Comparison of ENCODE assay signal across 8 cellular contexts in genomic region chr10:71725998-71726672, GRCh38. TPM values are rescaled to one million over a fixed set of nuclear protein-coding genes. Genes with fewer than 3 reads are reported as not detected.
DNase-seq lines count a peak whose midpoint lies in the region; ATAC-seq and TF ChIP-seq lines count a peak whose summit lies in the region.

No MANE protein-coding gene starts in this region.

- POLR2A ChIA-PET in naive thymus-derived CD8-positive, alpha-beta T cell (lab: Charles Lee) = interaction anchor here (3.6 to 41.4 kb wide), 4 partner anchors 13 to 40 kb away, joined by 21 to 1679 read pairs (median 590); partner anchors contain the start of genes C10orf105 and VSIR

- no peaks in the 10 kb centered on the region for H3K79me2 ChIP-seq in GM23338 (replicated peaks; ENCODE audit: insufficient read depth)

- no peaks in the 10 kb centered on the region for H3K9me3 Mint-ChIP-seq in GM23338
- no peaks in the 10 kb centered on the region for H3K9me3 Mint-ChIP-seq in brain
- H3K9me3 Mint-ChIP-seq in naive thymus-derived CD8-positive, alpha-beta T cell = no peaks in the 10 kb centered on the region

- H3K4me3 Mint-ChIP-seq in GM23338 (no peak overlapping the region), brain (no peak overlapping the region)
- peak overlapping the region in 9 of 10 donors; percentile 66 to 84 (median 75) for H3K4me3 Mint-ChIP-seq in naive thymus-derived CD8-positive, alpha-beta T cell

- H4K20me1 ChIP-seq in GM23338 (replicated peaks; ENCODE audit: insufficient read depth) = no peaks in the 10 kb centered on the region

- no peak overlapping the region for H2AFZ ChIP-seq in GM23338

- no peaks in the 10 kb centered on the region for H3K4me1 ChIP-seq in GM23338 (ENCODE audit: insufficient read depth)

- peak; percentile 54 to 58 for TF ChIP-seq CTCF in GM23338 (conservative IDR thresholded peaks at IDR 0.05; ENCODE audit: low read depth in 2 of 2)
- TF ChIP-seq CTCF in brain (conservative IDR thresholded peaks at IDR 0.05) = peak; percentile 32 to 53

- DNase-seq in GM23338 (ENCODE audit: low spot score) = peak; percentile 73
- DNase-seq in SKM-1 (lab: John Stamatoyannopoulos, UW; ENCODE audit: unreplicated experiment) = peak; percentile 15
- peak in 2 of 10 donors; percentile 28 to 36 for DNase-seq in naive thymus-derived CD8-positive, alpha-beta T cell
- no peak for DNase-seq in mesenteric fat pad (ENCODE audit: low spot score)
- DNase-seq in pons (ENCODE audit: low spot score) = no peak

- H3K9me2 ChIP-seq in GM23338 (ENCODE audit: insufficient read depth) = no peaks in the 10 kb centered on the region

- no peak overlapping the region for H3K4me2 ChIP-seq in GM23338

- H3K36me3 Mint-ChIP-seq in GM23338 (ENCODE audit: low read depth) (no peaks in the 10 kb centered on the region), brain (no peaks in the 10 kb centered on the region)
- no peaks in the 10 kb centered on the region for H3K36me3 Mint-ChIP-seq in naive thymus-derived CD8-positive, alpha-beta T cell

- H3K4me3 ChIP-seq in GM23338 = no peak overlapping the region

- H3K36me3 ChIP-seq in GM23338 (ENCODE audit: insufficient read depth) = no peaks in the 10 kb centered on the region

- H3F3A ChIP-seq in GM23338 (replicated peaks; ENCODE audit: low read depth) = no peaks in the 10 kb centered on the region

- no peak overlapping the region for H3K27ac ChIP-seq in GM23338 (ENCODE audit: low read depth)

- H3K4me1 Mint-ChIP-seq in GM23338 (peaks cover 6% of the 10 kb centered on the region), brain (peaks cover 37% of the 10 kb centered on the region)
- peaks cover 42 to 93% (median 92%) of the 10 kb centered on the region in 4 donors for H3K4me1 Mint-ChIP-seq in naive thymus-derived CD8-positive, alpha-beta T cell

- H3K27ac Mint-ChIP-seq in GM23338 = no peak overlapping the region
- peak overlapping the region in 2 of 5 experiments; percentile 52 to 81 for H3K27ac Mint-ChIP-seq in brain
- H3K27ac Mint-ChIP-seq in naive thymus-derived CD8-positive, alpha-beta T cell = peak overlapping the region; percentile 95 to 99 (median 97)

- ATAC-seq in GM23338 (peak; percentile 78), GM21381 (IDR thresholded peaks at IDR 0.05; ENCODE audit: unreplicated experiment) (no peak), HG02588 (IDR thresholded peaks at IDR 0.05; ENCODE audit: unreplicated experiment) (no peak)
- peak in 1 of 2 donors; percentile 2 for ATAC-seq in naive thymus-derived CD8-positive, alpha-beta T cell

- H3K27me3 ChIP-seq in GM23338 (ENCODE audit: insufficient read depth) = no peaks in the 10 kb centered on the region

- H3K27me3 Mint-ChIP-seq in GM23338 (ENCODE audit: insufficient read depth, low read depth, poor library complexity) = peaks cover 22% of the 10 kb centered on the region
- peaks cover 2% of the 10 kb centered on the region for H3K27me3 Mint-ChIP-seq in brain
- H3K27me3 Mint-ChIP-seq in naive thymus-derived CD8-positive, alpha-beta T cell = no peaks in the 10 kb centered on the region

TF ChIP-seq in GM23338, 12 proteins besides CTCF, POLR2A, EP300 and RAD21:
- TF ChIP-seq ZNF331 (CRISPR knock-in tag; IDR thresholded peaks at IDR 0.05; ENCODE audit: low read depth) (no peak), ZNF114 (CRISPR knock-in tag; IDR thresholded peaks at IDR 0.05) (no peak), STAT1 (IDR thresholded peaks at IDR 0.05; ENCODE audit: unreplicated experiment) (no peak), EZH2 (IDR thresholded peaks at IDR 0.05; ENCODE audit: low read depth, unreplicated experiment) (no peak), JUNB (IDR thresholded peaks at IDR 0.05; ENCODE audit: unreplicated experiment) (no peak), POLR2AphosphoS5 (IDR thresholded peaks at IDR 0.05; ENCODE audit: low read depth) (no peak), CREB1 (CRISPR knock-in tag; IDR thresholded peaks at IDR 0.05; ENCODE audit: low read depth) (no peak), NANOG (IDR thresholded peaks at IDR 0.05; ENCODE audit: borderline replicate concordance) (no peak)
- TF ChIP-seq, protein P1, sequence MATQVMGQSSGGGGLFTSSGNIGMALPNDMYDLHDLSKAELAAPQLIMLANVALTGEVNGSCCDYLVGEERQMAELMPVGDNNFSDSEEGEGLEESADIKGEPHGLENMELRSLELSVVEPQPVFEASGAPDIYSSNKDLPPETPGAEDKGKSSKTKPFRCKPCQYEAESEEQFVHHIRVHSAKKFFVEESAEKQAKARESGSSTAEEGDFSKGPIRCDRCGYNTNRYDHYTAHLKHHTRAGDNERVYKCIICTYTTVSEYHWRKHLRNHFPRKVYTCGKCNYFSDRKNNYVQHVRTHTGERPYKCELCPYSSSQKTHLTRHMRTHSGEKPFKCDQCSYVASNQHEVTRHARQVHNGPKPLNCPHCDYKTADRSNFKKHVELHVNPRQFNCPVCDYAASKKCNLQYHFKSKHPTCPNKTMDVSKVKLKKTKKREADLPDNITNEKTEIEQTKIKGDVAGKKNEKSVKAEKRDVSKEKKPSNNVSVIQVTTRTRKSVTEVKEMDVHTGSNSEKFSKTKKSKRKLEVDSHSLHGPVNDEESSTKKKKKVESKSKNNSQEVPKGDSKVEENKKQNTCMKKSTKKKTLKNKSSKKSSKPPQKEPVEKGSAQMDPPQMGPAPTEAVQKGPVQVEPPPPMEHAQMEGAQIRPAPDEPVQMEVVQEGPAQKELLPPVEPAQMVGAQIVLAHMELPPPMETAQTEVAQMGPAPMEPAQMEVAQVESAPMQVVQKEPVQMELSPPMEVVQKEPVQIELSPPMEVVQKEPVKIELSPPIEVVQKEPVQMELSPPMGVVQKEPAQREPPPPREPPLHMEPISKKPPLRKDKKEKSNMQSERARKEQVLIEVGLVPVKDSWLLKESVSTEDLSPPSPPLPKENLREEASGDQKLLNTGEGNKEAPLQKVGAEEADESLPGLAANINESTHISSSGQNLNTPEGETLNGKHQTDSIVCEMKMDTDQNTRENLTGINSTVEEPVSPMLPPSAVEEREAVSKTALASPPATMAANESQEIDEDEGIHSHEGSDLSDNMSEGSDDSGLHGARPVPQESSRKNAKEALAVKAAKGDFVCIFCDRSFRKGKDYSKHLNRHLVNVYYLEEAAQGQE (IDR thresholded peaks at IDR 0.05; ENCODE audit: unreplicated experiment) = no peak
- TF ChIP-seq, protein P2, sequence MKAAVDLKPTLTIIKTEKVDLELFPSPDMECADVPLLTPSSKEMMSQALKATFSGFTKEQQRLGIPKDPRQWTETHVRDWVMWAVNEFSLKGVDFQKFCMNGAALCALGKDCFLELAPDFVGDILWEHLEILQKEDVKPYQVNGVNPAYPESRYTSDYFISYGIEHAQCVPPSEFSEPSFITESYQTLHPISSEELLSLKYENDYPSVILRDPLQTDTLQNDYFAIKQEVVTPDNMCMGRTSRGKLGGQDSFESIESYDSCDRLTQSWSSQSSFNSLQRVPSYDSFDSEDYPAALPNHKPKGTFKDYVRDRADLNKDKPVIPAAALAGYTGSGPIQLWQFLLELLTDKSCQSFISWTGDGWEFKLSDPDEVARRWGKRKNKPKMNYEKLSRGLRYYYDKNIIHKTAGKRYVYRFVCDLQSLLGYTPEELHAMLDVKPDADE (IDR thresholded peaks at IDR 0.05) = no peak
TF ChIP-seq in GM23338: peak in this region for 0.

RNA-seq across cellular contexts. Expression of gene C10orf105, which starts 6.6 kb away (rescaled TPM):
- total RNA-seq in GM23338 (2014; rRNA removed; shearing (Covaris generic)) = 0.17 and 0.19 TPM in 2 replicates
- polyA plus RNA-seq in GM23338 (2016; fragmentation: Nextera tagmentation; extraction: Ambion mirVana) (0.15 and 0.19 TPM in 2 replicates), brain (ENCODE audit: insufficient read depth, low read depth, low replicate concordance) (3.3 TPM)
- under 1 TPM; 0.21 to 0.25 TPM for total RNA-seq in naive thymus-derived CD8-positive, alpha-beta T cell
- under 1 TPM in 1 of 3 donors, not detected in 2; 0.10 TPM for polyA plus RNA-seq in naive thymus-derived CD8-positive, alpha-beta T cell
- 0.22 TPM for total RNA-seq in mesenteric fat pad

RNA-seq across cellular contexts. Expression of gene VSIR, which starts 47.2 kb away (rescaled TPM):
- total RNA-seq in GM23338 (2014; rRNA removed; shearing (Covaris generic)) = 0.04 and 0.10 TPM in 2 replicates
- polyA plus RNA-seq in GM23338 (2016; fragmentation: Nextera tagmentation; extraction: Ambion mirVana) (0.74 TPM in 1 of 2 replicates, not detected in the other), brain (ENCODE audit: insufficient read depth, low read depth, low replicate concordance) (36.9 TPM)
- 100 to 1,000 TPM; 102 to 114 TPM for total RNA-seq in naive thymus-derived CD8-positive, alpha-beta T cell
- 100 to 1,000 TPM; 211 to 343 (median 262) TPM for polyA plus RNA-seq in naive thymus-derived CD8-positive, alpha-beta T cell
- 128 TPM for total RNA-seq in mesenteric fat pad

Comparison
In these comparisons a context has a peak if more than half of its experiments do, and no peak if none do; other contexts are left out.
1. DNase-seq: peak in GM23338 (single experiment) and SKM-1 (single experiment); none in mesenteric fat pad (single experiment) and pons (single experiment).
2. H3K4me3 Mint-ChIP-seq: peak in naive thymus-derived CD8-positive, alpha-beta T cell (9 of 10); none in GM23338 (single experiment) and brain (0 of 5).
3. RNA of gene VSIR, which starts 47.2 kb away (total RNA-seq): 128 TPM in mesenteric fat pad (single experiment) and 102 to 114 TPM in naive thymus-derived CD8-positive, alpha-beta T cell; 0.04 to 0.10 TPM in GM23338; every median in the first group is over 10 times any median in the second.